Comparison of ENCODE assay signal across 17 cellular contexts in the genomic region with DNA sequence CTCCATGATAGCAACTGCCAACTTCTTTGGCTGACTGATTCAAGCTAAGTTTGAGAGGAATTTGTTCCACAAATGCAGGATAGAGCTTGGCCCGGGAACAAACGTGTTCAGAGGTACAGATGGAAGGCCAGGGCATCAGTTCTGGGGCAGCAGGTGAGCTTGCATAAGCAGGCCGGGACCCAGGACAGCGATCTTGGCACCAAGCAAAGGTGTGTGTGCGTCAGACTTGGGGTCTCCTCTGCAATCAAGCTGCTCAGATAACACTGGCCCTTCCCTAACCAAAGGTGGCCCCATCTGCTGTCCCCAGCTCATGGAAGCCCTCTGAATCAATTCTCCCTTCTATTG.
DNase-seq lines count a peak whose midpoint lies in the region; ATAC-seq and TF ChIP-seq lines count a peak whose summit lies in the region.
"Had no signal": no experiment of that assay in that cellular context is flagged by ENCODE, and none has a peak within 500 bp of the region (broad histone marks: within the 10 kb centered on the region; RNA-seq: fewer than 3 reads in every experiment).

No MANE protein-coding gene starts in this region.

- H3K9ac ChIP-seq in endodermal cell (ENCODE audit: extremely low read depth, low read length, poor library complexity, severe bottlenecking) = no peak overlapping the region
- H3K9ac ChIP-seq: BLaER1 treated with 17β-estradiol and CSF1 and Interleukin-3, amounts not matched to agents 10 nM and 100 nM had no signal

- H3K4me1 ChIP-seq in left ventricle myocardium inferior (peaks cover 13% of the 10 kb centered on the region), RWPE2 (ENCODE audit: insufficient read depth, poor library complexity, severe bottlenecking) (no peaks in the 10 kb centered on the region), endodermal cell (ENCODE audit: control insufficient read depth, insufficient read depth, low read length) (peaks cover 23% of the 10 kb centered on the region), sigmoid colon (no peaks in the 10 kb centered on the region)

- 73% methylated on average over 5 of the region's 5 CpGs; no CpG with 5 or more reads in 1 of the 2 experiments for WGBS in endodermal cell (ENCODE audit: insufficient coverage in 1 of 2, insufficient read length in 1 of 2), 2 experiments
- 64 to 88% methylated on average over 5 of the region's 5 CpGs for WGBS in sigmoid colon, 2 donors

- no peak overlapping the region for H3K27ac ChIP-seq in left ventricle myocardium inferior (replicated peaks)
- H3K27ac ChIP-seq in RWPE2 (ENCODE audit: poor library complexity, severe bottlenecking) = no peak overlapping the region
- no peak overlapping the region for H3K27ac ChIP-seq in endodermal cell (ENCODE audit: low read depth, low read length)
- H3K27ac ChIP-seq in sigmoid colon = no peak overlapping the region
- H3K27ac ChIP-seq: BLaER1 treated with 17β-estradiol and CSF1 and Interleukin-3, amounts not matched to agents 10 nM and 100 nM; SK-N-MC had no signal

- no peak overlapping the region for H3K4me3 Mint-ChIP-seq in endodermal cell
- H3K4me3 Mint-ChIP-seq: CD4-positive, alpha-beta memory T cell had no signal

- H3K36me3 ChIP-seq in left ventricle myocardium inferior (no peaks in the 10 kb centered on the region), RWPE2 (ENCODE audit: low read depth) (no peaks in the 10 kb centered on the region), endodermal cell (ENCODE audit: control insufficient read depth, insufficient read depth, low read length) (no peaks in the 10 kb centered on the region), sigmoid colon (no peaks in the 10 kb centered on the region)
- H3K36me3 ChIP-seq: BLaER1 treated with 17β-estradiol and CSF1 and Interleukin-3, amounts not matched to agents 10 nM and 100 nM had no signal

- DNase-seq in Right ventricle myocardium inferior (ENCODE audit: missing footprints) (peak; percentile 30), left ventricle myocardium inferior (no peak), RWPE2 (ENCODE audit: low spot score) (peak; percentile 59), endodermal cell (peak; percentile 33), sigmoid colon (peak; percentile 19), Kasumi-1 (lab: John Stamatoyannopoulos, UW) (no peak), RKO (ENCODE audit: low spot score) (no peak)
- DNase-seq: 8988T; CD4-positive, alpha-beta memory T cell; DMS153; KBM-7; NCI-H1105; NCI-H2081 treated with DMSO at 0.1 percent for 48 hours; NCI-H524 treated with DMSO at 0.1 percent for 48 hours had no signal

- TF ChIP-seq CTCF in left ventricle myocardium inferior (IDR thresholded peaks at IDR 0.05; ENCODE audit: borderline replicate concordance) = no peak
- no peak for TF ChIP-seq CTCF in RWPE2 (IDR thresholded peaks at IDR 0.05; ENCODE audit: poor library complexity, severe bottlenecking)
- TF ChIP-seq CTCF in endodermal cell (conservative IDR thresholded peaks at IDR 0.05) = no peak
- no peak for TF ChIP-seq CTCF in sigmoid colon (IDR thresholded peaks at IDR 0.05)

- ATAC-seq in Right ventricle myocardium inferior = no peak
- ATAC-seq in RWPE2 (ENCODE audit: low read depth) = no peak
- no peak for ATAC-seq in GM21717 (IDR thresholded peaks at IDR 0.05; ENCODE audit: unreplicated experiment)

- H3K36me3 Mint-ChIP-seq in endodermal cell (ENCODE audit: low read depth) = no peaks in the 10 kb centered on the region
- H3K36me3 Mint-ChIP-seq: CD4-positive, alpha-beta memory T cell had no signal

- no peaks in the 10 kb centered on the region for H3K27me3 Mint-ChIP-seq in endodermal cell (ENCODE audit: insufficient read depth)

- no peak for TF ChIP-seq POLR2A in sigmoid colon (IDR thresholded peaks at IDR 0.05)

- H3K9me3 Mint-ChIP-seq in endodermal cell = no peaks in the 10 kb centered on the region
- H3K9me3 Mint-ChIP-seq: CD4-positive, alpha-beta memory T cell had no signal

- no peak for TF ChIP-seq EP300 in sigmoid colon (IDR thresholded peaks at IDR 0.05)

- no peak overlapping the region for H3K4me3 ChIP-seq in left ventricle myocardium inferior
- H3K4me3 ChIP-seq in RWPE2 (ENCODE audit: severe bottlenecking) = no peak overlapping the region
- no peak overlapping the region for H3K4me3 ChIP-seq in endodermal cell (ENCODE audit: low read length)
- no peak overlapping the region for H3K4me3 ChIP-seq in sigmoid colon
- H3K4me3 ChIP-seq: BLaER1 treated with 17β-estradiol and CSF1 and Interleukin-3, amounts not matched to agents 10 nM and 100 nM; SK-N-MC had no signal

- no peak overlapping the region for H3K27ac Mint-ChIP-seq in endodermal cell
- H3K27ac Mint-ChIP-seq: CD4-positive, alpha-beta memory T cell had no signal

- intact Hi-C loops in Right ventricle myocardium inferior (cut with DNase I) = no loop called here
- intact Hi-C loops in left ventricle myocardium inferior (cut with micrococcal nuclease) = no loop called here
- intact Hi-C loops in sigmoid colon (cut with DNase I) = no loop called here

- peaks cover 28% of the 10 kb centered on the region for H3K27me3 ChIP-seq in left ventricle myocardium inferior (ENCODE audit: low read depth)
- H3K27me3 ChIP-seq in RWPE2 (ENCODE audit: insufficient read depth, poor library complexity, severe bottlenecking) = peaks cover 11% of the 10 kb centered on the region
- no peaks in the 10 kb centered on the region for H3K27me3 ChIP-seq in endodermal cell (ENCODE audit: control insufficient read depth, insufficient read depth, low read length, poor library complexity, severe bottlenecking)
- H3K27me3 ChIP-seq in sigmoid colon = peaks cover 0 to 8% (median 0%) of the 10 kb centered on the region in 3 donors
- H3K27me3 ChIP-seq: BLaER1 treated with 17β-estradiol and CSF1 and Interleukin-3, amounts not matched to agents 10 nM and 100 nM had no signal

- peaks cover 41% of the 10 kb centered on the region for H3K4me1 Mint-ChIP-seq in endodermal cell

- H3K9me3 ChIP-seq in left ventricle myocardium inferior (replicated peaks) = no peaks in the 10 kb centered on the region
- no peaks in the 10 kb centered on the region for H3K9me3 ChIP-seq in RWPE2 (ENCODE audit: severe bottlenecking)
- no peaks in the 10 kb centered on the region for H3K9me3 ChIP-seq in endodermal cell (ENCODE audit: control insufficient read depth, low read length)
- no peaks in the 10 kb centered on the region for H3K9me3 ChIP-seq in sigmoid colon
- H3K9me3 ChIP-seq: BLaER1 treated with 17β-estradiol and CSF1 and Interleukin-3, amounts not matched to agents 10 nM and 100 nM had no signal

Comparison
In these comparisons a context has a peak if more than half of its experiments do, and no peak if none do; other contexts are left out.
1. DNase-seq: peak in Right ventricle myocardium inferior (single experiment), RWPE2 (single experiment), endodermal cell (single experiment) and sigmoid colon (single experiment); none in left ventricle myocardium inferior (single experiment), Kasumi-1 (0 of 2) and RKO (single experiment).